ENCODE assay signal across 10 cellular contexts in genomic region chr12:57746025-57746424, GRCh38. TPM values are rescaled to one million over a fixed set of nuclear protein-coding genes. Genes with fewer than 3 reads are reported as not detected.
A peak's percentile ranks its signal among the peaks of the same experiment; 100 is the strongest.
DNase-seq lines count a peak whose midpoint lies in the region; ATAC-seq and TF ChIP-seq lines count a peak whose summit lies in the region.
"Had no signal": no experiment of that assay in that cellular context is flagged by ENCODE, and none has a peak within 500 bp of the region (broad histone marks: within the 10 kb centered on the region; RNA-seq: fewer than 3 reads in every experiment).

No MANE protein-coding gene starts in this region.

- no peaks in the 10 kb centered on the region for H3K9me3 Mint-ChIP-seq in naive B cell

- no TSS peak for BruUV-seq in mammary epithelial cell (replicated peaks; lab: Mats Ljungman, UMichigan)

- no peaks in the 10 kb centered on the region for H3K9me2 ChIP-seq in Karpas-422 (replicated peaks; ENCODE audit: insufficient read depth, low read length)

- ATAC-seq in naive B cell (ENCODE audit: low read depth in 2 of 2), result no peak

- in situ Hi-C loops in mammary epithelial cell (cut with MboI; ENCODE audit: low sequenced_read_pairs in 2 of 2), result no loop called here

- peak overlapping the region in 5 of 6 donors; percentile 92 to 98 (median 96) for H3K27ac Mint-ChIP-seq in naive B cell

- peak overlapping the region; percentile 90 to 99 (median 96) for H3K4me3 Mint-ChIP-seq in naive B cell

- H3K27me3 ChIP-seq in BLaER1 treated with 17β-estradiol and CSF1 and Interleukin-3, amounts not matched to agents 10 nM and 100 nM, result no peaks in the 10 kb centered on the region
- H3K27me3 ChIP-seq in Karpas-422 (ENCODE audit: low read length) (no peaks in the 10 kb centered on the region), mammary epithelial cell (ENCODE audit: insufficient read depth, low read length) (no peaks in the 10 kb centered on the region)

- H3K79me2 ChIP-seq in Karpas-422 (ENCODE audit: low read length), result peaks cover 18% of the 10 kb centered on the region
- H3K79me2 ChIP-seq in mammary epithelial cell (ENCODE audit: insufficient read depth, low read length), result peaks cover 25% of the 10 kb centered on the region

- CTCF ChIA-PET in mammary epithelial cell (lab: Charles Lee; ENCODE audit: low non-redundant PET), result no interaction called here

- peaks cover 45 to 68% (median 50%) of the 10 kb centered on the region in 10 experiments for H3K4me1 ChIP-seq in BLaER1 treated with 17β-estradiol and CSF1 and Interleukin-3, amounts not matched to agents 10 nM and 100 nM
- H3K4me1 ChIP-seq in Karpas-422 (ENCODE audit: low read length) (peaks cover 36% of the 10 kb centered on the region), mammary epithelial cell (ENCODE audit: insufficient read depth, low read length) (peaks cover 14% of the 10 kb centered on the region)

- 57% methylated on average over 3 of the region's 3 CpGs for WGBS in mammary epithelial cell (ENCODE audit: low coverage, missing lambda C conversion rate)

- H3K36me3 ChIP-seq in BLaER1 treated with 17β-estradiol and CSF1 and Interleukin-3, amounts not matched to agents 10 nM and 100 nM, result peaks cover 46 to 57% (median 54%) of the 10 kb centered on the region in 11 experiments
- H3K36me3 ChIP-seq in Karpas-422 (ENCODE audit: insufficient read depth, low read length) (peaks cover 30% of the 10 kb centered on the region), mammary epithelial cell (ENCODE audit: insufficient read depth, low read length) (peaks cover 10% of the 10 kb centered on the region)

- peak overlapping the region in 6 of 11 experiments; percentile 84 to 93 (median 87); a peak in 9 of 22 replicates for H3K9ac ChIP-seq in BLaER1 treated with 17β-estradiol and CSF1 and Interleukin-3, amounts not matched to agents 10 nM and 100 nM
- H3K9ac ChIP-seq in Karpas-422 (ENCODE audit: low read length) (no peak overlapping the region), mammary epithelial cell (ENCODE audit: insufficient read depth, low read length) (no peak overlapping the region)

- H3K27ac ChIP-seq in BLaER1 treated with 17β-estradiol and CSF1 and Interleukin-3, amounts not matched to agents 10 nM and 100 nM, result peak overlapping the region in 2 of 11 experiments; percentile 84 to 89; a peak in 1 of 22 replicates
- H3K27ac ChIP-seq in Karpas-422 (ENCODE audit: low read length) (no peak overlapping the region), mammary epithelial cell (ENCODE audit: insufficient read depth, low read depth, low read length) (no peak overlapping the region)

- peaks cover 46 to 50% (median 50%) of the 10 kb centered on the region in 3 donors for H3K4me1 Mint-ChIP-seq in naive B cell

- no peaks in the 10 kb centered on the region for H3K9me3 ChIP-seq in BLaER1 treated with 17β-estradiol and CSF1 and Interleukin-3, amounts not matched to agents 10 nM and 100 nM (replicated peaks in 1 of 11)
- no peaks in the 10 kb centered on the region for H3K9me3 ChIP-seq in Karpas-422 (ENCODE audit: low read length)
- H3K9me3 ChIP-seq in mammary epithelial cell (replicated peaks; ENCODE audit: insufficient read depth, low read length), result no peaks in the 10 kb centered on the region
- H3K9me3 ChIP-seq: mucosa of descending colon had no signal

- peak overlapping the region; percentile 79 to 96 (median 91) for H3K4me2 ChIP-seq in BLaER1 treated with 17β-estradiol and CSF1 and Interleukin-3, amounts not matched to agents 10 nM and 100 nM
- H3K4me2 ChIP-seq in Karpas-422 (ENCODE audit: low read depth, low read length, poor library complexity, severe bottlenecking), result peak overlapping the region; percentile 67
- peak overlapping the region; percentile 72 for H3K4me2 ChIP-seq in mammary epithelial cell (ENCODE audit: insufficient read depth, low read depth, low read length)

- H2AFZ ChIP-seq in Karpas-422 (ENCODE audit: low read length) (no peak overlapping the region), mammary epithelial cell (ENCODE audit: low read depth, low read length) (no peak overlapping the region)

- H3K36me3 Mint-ChIP-seq in naive B cell, result no peaks in the 10 kb centered on the region

- peaks cover 0 to 55% (median 9%) of the 10 kb centered on the region in 11 experiments; a peak in 11 of 22 replicates for H4K20me1 ChIP-seq in BLaER1 treated with 17β-estradiol and CSF1 and Interleukin-3, amounts not matched to agents 10 nM and 100 nM
- no peaks in the 10 kb centered on the region for H4K20me1 ChIP-seq in Karpas-422 (ENCODE audit: insufficient read depth, low read depth, low read length)
- no peaks in the 10 kb centered on the region for H4K20me1 ChIP-seq in mammary epithelial cell (ENCODE audit: insufficient read depth, low read length)

- no peak for TF ChIP-seq CTCF in mammary epithelial cell (conservative IDR thresholded peaks at IDR 0.05 in 1 of 2, IDR thresholded peaks at IDR 0.05 in 1 of 2; ENCODE audit: extremely low read depth in 1 of 2, insufficient read depth in 1 of 2, low read depth in 1 of 2, low read length in 2 of 2)

- DNase-seq in Karpas-422 (no peak), mammary epithelial cell (no peak), naive B cell (no peak), NK-92 (lab: John Stamatoyannopoulos, UW; ENCODE audit: unreplicated experiment) (no peak), NCI-H1417 treated with DMSO at 0.1 percent for 48 hours (lab: John Stamatoyannopoulos, UW) (no peak), GM03348 (ENCODE audit: low spot score) (no peak)
- DNase-seq in stimulated activated CD8-positive, alpha-beta memory T cell treated with anti-CD3 and anti-CD28 coated beads, Interleukin-4, amount 100 ng/mL, for 48 hours, result no peak
- DNase-seq: NCI-H446 treated with DMSO at 0.1 percent for 48 hours had no signal

- H3K27me3 Mint-ChIP-seq in naive B cell, result no peaks in the 10 kb centered on the region

- intact Hi-C loops in mammary epithelial cell (cut with micrococcal nuclease), result no loop called here

- dilution Hi-C loops in mammary epithelial cell (cut with HindIII; ENCODE audit: low sequenced_read_pairs), result loop anchor here (5.0 kb wide), 1 partner anchor 74 kb away; no protein-coding TSS in a partner anchor

- H3K4me3 ChIP-seq in BLaER1 treated with 17β-estradiol and CSF1 and Interleukin-3, amounts not matched to agents 10 nM and 100 nM, result peak overlapping the region in 9 of 10 experiments; percentile 74 to 91 (median 82); a peak in 16 of 20 replicates
- no peak overlapping the region for H3K4me3 ChIP-seq in Karpas-422 (ENCODE audit: low read length)
- H3K4me3 ChIP-seq in mammary epithelial cell (replicated peaks in 1 of 3; ENCODE audit: insufficient read depth in 1 of 3, low read depth in 2 of 3, low read length in 3 of 3), result peak overlapping the region in 2 of 3 experiments; percentile 57 to 76

RNA-seq across cellular contexts. Expression of gene TSPAN31, which starts 1.2 kb away (rescaled TPM):
- 33.3 and 42.7 TPM in 2 replicates for total RNA-seq in Karpas-422 (2014; rRNA removed; shearing (Covaris generic); ENCODE audit: low replicate concordance)
- total RNA-seq in mammary epithelial cell, result 10 to 100 TPM; 23.6 to 58.3 TPM
- polyA plus RNA-seq in mammary epithelial cell (33.0 TPM), naive B cell (ENCODE audit: low read depth in 6 of 6) (10 to 100 TPM; 48.3 to 82.1 (median 57.7) TPM)
- polyA minus RNA-seq in mammary epithelial cell, result 38.5 TPM

RNA-seq across cellular contexts. Expression of gene CDK4, which starts 6.1 kb away (rescaled TPM):
- total RNA-seq in Karpas-422 (2014; rRNA removed; shearing (Covaris generic); ENCODE audit: low replicate concordance), result 154 and 164 TPM in 2 replicates
- 100 to 1,000 TPM; 103 to 163 TPM for total RNA-seq in mammary epithelial cell
- polyA plus RNA-seq in mammary epithelial cell (258 TPM), naive B cell (ENCODE audit: low read depth in 6 of 6) (10 to 100 TPM; 63.2 to 99.0 (median 67.8) TPM)
- polyA minus RNA-seq in mammary epithelial cell, result 128 TPM

RNA-seq across cellular contexts. Expression of gene AGAP2, which starts 7.5 kb away (rescaled TPM):
- 6.7 and 12.0 TPM in 2 replicates for total RNA-seq in Karpas-422 (2014; rRNA removed; shearing (Covaris generic); ENCODE audit: low replicate concordance)
- under 1 TPM; 0.33 to 0.99 TPM for total RNA-seq in mammary epithelial cell
- polyA plus RNA-seq in mammary epithelial cell (0.28 TPM), naive B cell (ENCODE audit: low read depth in 6 of 6) (1 to 10 TPM; 1.2 to 4.0 (median 2.1) TPM)
- 0.57 TPM for polyA minus RNA-seq in mammary epithelial cell

RNA-seq across cellular contexts. Expression of gene MARCHF9, which starts 8.9 kb away (rescaled TPM):
- 30.3 and 45.9 TPM in 2 replicates for total RNA-seq in Karpas-422 (2014; rRNA removed; shearing (Covaris generic); ENCODE audit: low replicate concordance)
- 10 to 100 TPM in 1 of 2 donors, 1 to 10 TPM in 1; 6.0 to 18.8 TPM for total RNA-seq in mammary epithelial cell
- polyA plus RNA-seq in mammary epithelial cell (13.8 TPM), naive B cell (ENCODE audit: low read depth in 6 of 6) (10 to 100 TPM; 10.9 to 21.0 (median 14.2) TPM)
- 4.8 TPM for polyA minus RNA-seq in mammary epithelial cell

RNA-seq across cellular contexts. Expression of gene CYP27B1, which starts 20.9 kb away (rescaled TPM):
- total RNA-seq in Karpas-422 (2014; rRNA removed; shearing (Covaris generic); ENCODE audit: low replicate concordance), result 0.86 and 3.5 TPM in 2 replicates
- 10 to 100 TPM in 1 of 2 donors, 1 to 10 TPM in 1; 6.2 to 42.1 TPM for total RNA-seq in mammary epithelial cell
- 27.4 TPM for polyA plus RNA-seq in mammary epithelial cell
- 16.0 TPM for polyA minus RNA-seq in mammary epithelial cell
- under 1 TPM in 3 of 6 donors, not detected in 3; 0.09 to 0.58 (median 0.31) TPM for polyA plus RNA-seq in naive B cell (ENCODE audit: low read depth in 6 of 6)

Comparison
In these comparisons a context has a peak if more than half of its experiments do, and no peak if none do; other contexts are left out.
1. H3K9ac ChIP-seq: peak in BLaER1 treated with 17β-estradiol and CSF1 and Interleukin-3, amounts not matched to agents 10 nM and 100 nM (6 of 11); none in Karpas-422 (single experiment) and mammary epithelial cell (single experiment).
2. Peak in every context shown above with its lines, with median percentiles within 50 percentile points of each other: H3K4me2 ChIP-seq.